In the genomic region with DNA sequence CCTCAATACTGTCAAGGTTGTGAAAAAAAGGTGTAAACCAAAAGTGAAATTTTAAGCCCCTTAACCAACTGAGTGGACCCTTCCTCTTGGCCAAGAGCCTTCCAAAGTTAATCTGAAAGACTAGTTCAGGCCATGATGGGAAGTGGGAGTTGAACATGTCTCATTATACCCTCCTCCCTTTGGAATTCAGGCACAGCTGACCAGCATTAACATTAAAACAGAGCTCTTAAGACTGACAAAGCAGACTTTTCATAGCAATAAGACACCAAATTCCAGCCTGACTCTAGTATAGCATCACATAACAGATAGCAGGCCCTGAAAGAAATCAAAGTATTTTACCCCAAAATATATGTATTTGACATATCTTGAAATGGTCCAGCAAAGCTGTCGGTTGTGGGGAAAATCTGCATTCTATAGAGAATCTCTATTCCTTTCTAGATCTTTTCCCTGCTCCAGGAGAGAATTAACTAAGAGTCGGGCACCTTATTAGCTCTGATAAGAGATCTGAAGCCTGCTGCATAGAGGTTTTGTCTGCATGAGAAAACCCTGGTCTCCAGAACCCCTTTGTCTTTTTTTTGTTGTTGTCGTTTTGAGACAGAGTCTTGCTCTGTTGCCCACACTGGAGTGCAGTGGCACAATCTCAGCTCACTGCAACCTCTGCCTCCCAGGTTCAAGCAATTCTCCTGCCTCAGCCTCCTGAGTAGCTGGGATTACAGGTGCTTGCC, we compare ENCODE assay signal across 10 cellular contexts. TPM values are rescaled to one million over a fixed set of nuclear protein-coding genes. Genes with fewer than 3 reads are reported as not detected.
"Had no signal": no experiment of that assay in that cellular context is flagged by ENCODE, and none has a peak within 500 bp of the region (broad histone marks: within the 10 kb centered on the region; RNA-seq: fewer than 3 reads in every experiment).

No MANE protein-coding gene starts in this region.

RNA-seq across cellular contexts. Expression of a gene that starts 43.2 kb away (rescaled TPM):
- total RNA-seq: dermis microvascular lymphatic vessel endothelial cell; esophagus mucosa; glomerular endothelial cell; kidney epithelial cell; left ventricle myocardium superior; lung microvascular endothelial cell; mucosa of gallbladder; naive thymus-derived CD4-positive, alpha-beta T cell had no signal
- polyA plus RNA-seq: heart right ventricle; keratinocyte; naive thymus-derived CD4-positive, alpha-beta T cell had no signal
